In the genomic region with DNA sequence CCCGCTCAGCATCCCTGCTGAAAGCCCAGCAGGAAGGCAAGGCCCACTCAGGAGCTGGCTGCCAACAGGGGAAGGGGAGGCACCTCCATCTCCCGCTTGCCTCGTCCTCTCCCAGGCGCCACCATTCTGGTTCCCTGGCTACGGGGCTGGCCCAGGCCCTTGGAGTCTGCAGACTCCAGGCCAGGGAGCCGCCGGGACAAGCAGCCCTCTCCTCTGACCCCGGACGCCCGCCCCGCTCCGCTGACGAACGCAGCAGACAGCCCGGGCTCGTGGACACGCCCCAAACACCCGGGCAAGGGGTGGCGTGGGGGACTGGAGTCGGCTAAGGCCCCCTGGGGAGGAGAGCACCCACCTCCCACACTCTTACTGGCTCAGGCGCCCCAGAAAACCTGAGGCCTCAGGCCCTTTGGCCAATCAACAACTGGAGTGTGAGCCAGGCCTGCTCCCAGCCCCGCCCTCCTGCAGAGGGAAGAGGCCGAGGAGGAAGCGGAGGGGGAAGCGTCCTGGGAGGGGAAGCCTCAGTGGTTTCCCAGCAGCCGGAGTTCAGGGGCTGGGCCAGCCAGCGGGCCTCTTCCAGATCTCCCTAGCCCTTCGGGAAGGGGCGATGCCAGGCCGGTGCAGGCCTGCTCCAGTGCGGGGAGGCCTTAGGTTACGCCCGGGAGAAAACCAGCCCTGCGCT, we compare ENCODE assay signal across 8 cellular contexts. TPM values are rescaled to one million over a fixed set of nuclear protein-coding genes. Genes with fewer than 3 reads are reported as not detected.
DNase-seq lines count a peak whose midpoint lies in the region; ATAC-seq, FAIRE-seq and TF ChIP-seq lines count a peak whose summit lies in the region.

No MANE protein-coding gene starts in this region.

- H3K9me3 ChIP-seq in H1 (ENCODE audit: insufficient read depth in 2 of 2, low read depth in 1 of 2, low read length in 1 of 2) = no peaks in the 10 kb centered on the region
- no peaks in the 10 kb centered on the region for H3K9me3 ChIP-seq in lung (ENCODE audit: control insufficient read depth in 2 of 2, insufficient read depth in 1 of 2, low read length in 1 of 2)

- intact Hi-C loops in activated CD8-positive, alpha-beta T cell treated with anti-CD3 and anti-CD28 coated beads for 36 hours (cut with micrococcal nuclease) = no loop called here

- no peak for TF ChIP-seq CTCF in activated CD8-positive, alpha-beta T cell treated with anti-CD3 and anti-CD28 coated beads for 36 hours (IDR thresholded peaks at IDR 0.05)
- TF ChIP-seq CTCF in H1 (IDR thresholded peaks at IDR 0.05; ENCODE audit: control extremely low read depth in 1 of 3, insufficient read depth in 1 of 3, low read depth in 1 of 3, low read length in 3 of 3) = no peak
- no peak for TF ChIP-seq CTCF in lung (IDR thresholded peaks at IDR 0.05; ENCODE audit: control extremely low read depth, extremely low read depth)

- peak overlapping the region; percentile 57 for H3K4ac ChIP-seq in H1 (replicated peaks; ENCODE audit: insufficient read length, low read depth, low read length)

- peaks cover 8 to 18% of the 10 kb centered on the region in 2 experiments for H4K20me1 ChIP-seq in H1 (replicated peaks in 1 of 2; ENCODE audit: control insufficient read depth in 1 of 2, insufficient read depth in 2 of 2, low read length in 2 of 2)

- peak overlapping the region; percentile 75 to 94 for H3K4me2 ChIP-seq in H1 (ENCODE audit: insufficient read depth in 1 of 2, low read depth in 2 of 2, low read length in 2 of 2)

- peaks cover 6% of the 10 kb centered on the region for H3K36me3 Mint-ChIP-seq in activated CD8-positive, alpha-beta T cell treated with anti-CD3 and anti-CD28 coated beads for 36 hours (ENCODE audit: low read depth)

- no peak for TF ChIP-seq RAD21 in H1 (IDR thresholded peaks at IDR 0.05 in 1 of 2, conservative IDR thresholded peaks at IDR 0.05 in 1 of 2; ENCODE audit: low read depth in 2 of 2, low read length in 2 of 2)

- no peak for TF ChIP-seq EP300 in H1 (IDR thresholded peaks at IDR 0.05; ENCODE audit: borderline replicate concordance in 1 of 2, low read depth in 2 of 2, low read length in 2 of 2)

- peaks cover 26% of the 10 kb centered on the region for H3K23me2 ChIP-seq in H1 (ENCODE audit: low read depth, low read length)

- peaks cover 0 to 45% of the 10 kb centered on the region in 2 experiments; a peak in 2 of 4 replicates for H3K79me2 ChIP-seq in H1 (ENCODE audit: control insufficient read depth in 1 of 2, insufficient read depth in 2 of 2, low read length in 2 of 2)

- no peaks in the 10 kb centered on the region for H3K27me3 Mint-ChIP-seq in activated CD8-positive, alpha-beta T cell treated with anti-CD3 and anti-CD28 coated beads for 36 hours

- TF ChIP-seq POLR2A in GM12892 (IDR thresholded peaks at IDR 0.05; ENCODE audit: low read depth, low read length) (peak; percentile 29; the same call in 1 of the 2 replicates), H1 (IDR thresholded peaks at IDR 0.05; ENCODE audit: control extremely low read depth in 1 of 2, low read depth in 2 of 2, low read length in 2 of 2) (peak in 1 of 2 experiments; percentile 63; a peak in 1 of 3 replicates)

- H3K79me1 ChIP-seq in H1 (ENCODE audit: low read depth, low read length) = peaks cover 25% of the 10 kb centered on the region

- H2BK12ac ChIP-seq in H1 (ENCODE audit: low read depth, low read length) = peak overlapping the region; percentile 99; the same call in 1 of the 2 replicates

- H2BK5ac ChIP-seq in H1 (ENCODE audit: low read depth, low read length) = peak overlapping the region; percentile 96

- H3K56ac ChIP-seq in H1 (replicated peaks; ENCODE audit: insufficient read length, low read depth, low read length) = peak overlapping the region; percentile 11

- 10% methylated on average over 24 of the region's 34 CpGs; no CpG with 5 or more reads in 1 of the 2 experiments for WGBS in H1 (ENCODE audit: extremely low coverage in 1 of 2, insufficient coverage in 1 of 2, insufficient read length in 1 of 2, insufficient replicate concordance in 2 of 2, low coverage in 1 of 2, low lambda C conversion rate in 2 of 2, missing lambda C conversion rate in 1 of 2), 2 experiments
- 3 to 5% methylated on average over 33 to 34 of the region's 34 CpGs for WGBS in lung, 2 donors

- no peak overlapping the region for H3K14ac ChIP-seq in H1 (ENCODE audit: insufficient read length)

- H2BK120ac ChIP-seq in H1 (replicated peaks; ENCODE audit: low read depth, low read length) = no peak overlapping the region

- peak; percentile 1 for ATAC-seq in activated CD8-positive, alpha-beta T cell treated with anti-CD3 and anti-CD28 coated beads for 36 hours
- ATAC-seq in lung (ENCODE audit: insufficient read depth, low FRiP score) = peak; percentile 2

- no peak overlapping the region for H2AFZ ChIP-seq in H1 (ENCODE audit: low read length)

- POLR2A ChIA-PET in activated CD8-positive, alpha-beta T cell treated with anti-CD3 and anti-CD28 coated beads for 36 hours (lab: Charles Lee) = no interaction called here
- POLR2A ChIA-PET in H1 (lab: Charles Lee; ENCODE audit: partially characterized antibody) = interaction anchor here (1.1 to 8.8 kb wide), 5 partner anchors 10 to 326 kb away, joined by 3 to 193 read pairs (median 3); a partner anchor contains a TSS

- H3K27me3 ChIP-seq in H1 (replicated peaks in 1 of 4; ENCODE audit: control insufficient read depth in 3 of 4, extremely low read depth in 1 of 4, insufficient read depth in 3 of 4, low read length in 3 of 4) = no peaks in the 10 kb centered on the region
- H3K27me3 ChIP-seq in lung (ENCODE audit: control insufficient read depth, insufficient read depth) = no peaks in the 10 kb centered on the region

- peak overlapping the region; percentile 70; the same call in 1 of the 2 replicates for H3K27ac ChIP-seq in H1 (ENCODE audit: low read depth, low read length)
- H3K27ac ChIP-seq in lung (ENCODE audit: low read depth in 1 of 2, low read length in 1 of 2) = peak overlapping the region; percentile 96 to 97

- H3K4me3 ChIP-seq in H1 (ENCODE audit: extremely low read depth in 1 of 4, insufficient read depth in 2 of 4, low read depth in 3 of 4, low read length in 4 of 4) = peak overlapping the region; percentile 35 to 96 (median 46)
- no peak overlapping the region for H3K4me3 ChIP-seq in lung

- H3K4me1 Mint-ChIP-seq in activated CD8-positive, alpha-beta T cell treated with anti-CD3 and anti-CD28 coated beads for 36 hours (ENCODE audit: low read depth) = peaks cover 47% of the 10 kb centered on the region

- peak overlapping the region in 1 of 4 experiments; percentile 46; a peak in 1 of 7 replicates for H3K9ac ChIP-seq in H1 (replicated peaks in 1 of 4; ENCODE audit: extremely low read depth in 1 of 4, low read depth in 3 of 4, low read length in 3 of 4)

- FAIRE-seq in GM12892 (lab: Jason Lieb, UNC) (peak; percentile 95), H1 (lab: Jason Lieb, UNC) (no peak)

- H4K8ac ChIP-seq in H1 (ENCODE audit: extremely low read depth, insufficient read depth, low read length) = peak overlapping the region; percentile 42

- CTCF ChIA-PET in activated CD8-positive, alpha-beta T cell treated with anti-CD3 and anti-CD28 coated beads for 36 hours (lab: Charles Lee) = interaction anchor here (1.7 kb wide), 1 partner anchor 14 kb away, joined by 11 read pairs; no protein-coding TSS in a partner anchor
- CTCF ChIA-PET in H1 (lab: Charles Lee; ENCODE audit: partially characterized antibody) = interaction anchor here (0.6 to 8.8 kb wide), 6 partner anchors 14 to 1101 kb away, joined by 3 to 80 read pairs (median 8); no protein-coding TSS in a partner anchor

- peak overlapping the region; percentile 53 for H2BK15ac ChIP-seq in H1 (ENCODE audit: low read length)

- peak overlapping the region; percentile 97 for H3K4me3 Mint-ChIP-seq in activated CD8-positive, alpha-beta T cell treated with anti-CD3 and anti-CD28 coated beads for 36 hours

- no peaks in the 10 kb centered on the region for H3K36me3 ChIP-seq in H1 (ENCODE audit: control insufficient read depth in 2 of 4, insufficient read depth in 4 of 4, low read length in 3 of 4)
- H3K36me3 ChIP-seq in lung (ENCODE audit: control insufficient read depth in 2 of 2, insufficient read depth in 2 of 2, low read length in 2 of 2) = no peaks in the 10 kb centered on the region

- H4K91ac ChIP-seq in H1 (replicated peaks; ENCODE audit: insufficient read length, low read length) = peak overlapping the region; percentile 83

- H2BK20ac ChIP-seq in H1 (ENCODE audit: low read length) = 0 out of 2 replicates have a peak overlapping the region, but pooled peaks have one; percentile 72

- DNase-seq in A172 (ENCODE audit: low spot score) (peak; percentile 98), GM12892 (ENCODE audit: insufficient read length) (no peak), NCI-H2227 (lab: John Stamatoyannopoulos, UW; ENCODE audit: unreplicated experiment) (peak; percentile 72), H1 (ENCODE audit: low read depth in 1 of 2, low spot score in 2 of 2) (peak; percentile 85 to 89), lung (ENCODE audit: low spot score) (peak; percentile 94)
- peak; percentile 76 for DNase-seq in activated CD8-positive, alpha-beta T cell treated with anti-CD3 and anti-CD28 coated beads for 36 hours
- peak; percentile 41 for DNase-seq in stimulated activated CD8-positive, alpha-beta memory T cell treated with anti-CD3 and anti-CD28 coated beads, Interleukin-4, amount 100 ng/mL, for 24 hours (ENCODE audit: low read depth)
- no peak for DNase-seq in NK-92 treated with Interleukin-12 subunit alpha and Interleukin-12 subunit beta, amount 100 ng/mL, for 24 hours (lab: John Stamatoyannopoulos, UW)

- no peaks in the 10 kb centered on the region for H3K9me3 Mint-ChIP-seq in activated CD8-positive, alpha-beta T cell treated with anti-CD3 and anti-CD28 coated beads for 36 hours

- H2AK5ac ChIP-seq in H1 (ENCODE audit: low read depth, low read length) = peak overlapping the region; percentile 97; the same call in 1 of the 2 replicates

- H3K23ac ChIP-seq in H1 (ENCODE audit: insufficient read length) = no peak overlapping the region

- peak overlapping the region; percentile 60 for H3K18ac ChIP-seq in H1 (ENCODE audit: extremely low read depth, low read length)

- H3K4me1 ChIP-seq in H1 (replicated peaks in 1 of 4; ENCODE audit: control insufficient read depth in 3 of 4, insufficient read depth in 4 of 4, low read length in 3 of 4) (peaks cover 15 to 46% (median 32%) of the 10 kb centered on the region in 4 experiments), lung (ENCODE audit: control insufficient read depth in 2 of 2, insufficient read depth in 2 of 2, low read length in 2 of 2) (peaks cover 29 to 41% of the 10 kb centered on the region in 2 donors)

- H3K27ac Mint-ChIP-seq in activated CD8-positive, alpha-beta T cell treated with anti-CD3 and anti-CD28 coated beads for 36 hours = peak overlapping the region; percentile 73

- peak overlapping the region; percentile 59 for H4K5ac ChIP-seq in H1 (ENCODE audit: insufficient read length, low read depth, low read length)

RNA-seq across cellular contexts. Expression of a gene that starts 4.2 kb away (rescaled TPM):
- total RNA-seq in A172 (2014; rRNA removed; shearing (Covaris generic)) = 4.3 and 9.1 TPM in 2 replicates
- 4.7 TPM for polyA plus RNA-seq in GM12892 (2012; ENCODE audit: missing spikeins)
- 10 to 100 TPM; 21.6 to 23.1 TPM for total RNA-seq in activated CD8-positive, alpha-beta T cell treated with anti-CD3 and anti-CD28 coated beads for 36 hours
- total RNA-seq in H1 (2021; fragmentation: NEBNext Ultra II Directional; extraction: Animal tissue kit (Norgen Biotek cat#: 25700)) = 16.3 and 17.3 TPM in 2 replicates
- 5.0 and 9.0 TPM in 2 replicates for polyA plus RNA-seq in H1 (2011; rRNA removed)
- 6.1 TPM for polyA plus RNA-seq in H1 (2011; cell fraction: cytosol; rRNA removed)
- 12.8 TPM for polyA plus RNA-seq in H1 (2011; cell fraction: nucleus; rRNA removed)
- polyA plus RNA-seq in H1 (2012, experiment 1 of 2) = 10.9 to 15.7 TPM (median 13.9 TPM) in 4 replicates
- 7.1 TPM for polyA plus RNA-seq in H1 (2012, experiment 2 of 2)
- 12.5 TPM for polyA plus RNA-seq in H1 (2013, experiment 1 of 2)
- 10.8 TPM for polyA plus RNA-seq in H1 (2013, experiment 2 of 2)
- polyA minus RNA-seq in H1 (2011; rRNA and poly(A)+ RNA removed) = 3.2 and 4.2 TPM in 2 replicates
- 8.7 TPM for polyA minus RNA-seq in H1 (2011; cell fraction: cytosol; rRNA and poly(A)+ RNA removed)
- 6.2 TPM for polyA minus RNA-seq in H1 (2011; cell fraction: nucleus; rRNA and poly(A)+ RNA removed)
- 10 to 100 TPM; 10.2 to 47.0 TPM for total RNA-seq in lung
- polyA plus RNA-seq in lung = 10 to 100 TPM; 11.5 to 18.1 TPM

RNA-seq across cellular contexts. Expression of a gene that starts 59.4 kb away (rescaled TPM):
- total RNA-seq in A172 (2014; rRNA removed; shearing (Covaris generic)) = 15.7 and 23.3 TPM in 2 replicates
- polyA plus RNA-seq in GM12892 (2012; ENCODE audit: missing spikeins) = 31.4 TPM
- 10 to 100 TPM; 31.8 to 37.7 TPM for total RNA-seq in activated CD8-positive, alpha-beta T cell treated with anti-CD3 and anti-CD28 coated beads for 36 hours
- 38.7 and 44.5 TPM in 2 replicates for total RNA-seq in H1 (2021; fragmentation: NEBNext Ultra II Directional; extraction: Animal tissue kit (Norgen Biotek cat#: 25700))
- polyA plus RNA-seq in H1 (2011; rRNA removed) (77.7 and 93.1 TPM in 2 replicates), lung (10 to 100 TPM; 33.1 to 60.8 TPM)
- 74.8 TPM for polyA plus RNA-seq in H1 (2011; cell fraction: cytosol; rRNA removed)
- 421 TPM for polyA plus RNA-seq in H1 (2011; cell fraction: nucleus; rRNA removed)
- polyA plus RNA-seq in H1 (2012, experiment 1 of 2) = 50.0 to 79.8 TPM (median 73.4 TPM) in 4 replicates
- 44.8 TPM for polyA plus RNA-seq in H1 (2012, experiment 2 of 2)
- polyA plus RNA-seq in H1 (2013, experiment 1 of 2) = 23.4 TPM
- 21.0 TPM for polyA plus RNA-seq in H1 (2013, experiment 2 of 2)
- 33.4 and 41.5 TPM in 2 replicates for polyA minus RNA-seq in H1 (2011; rRNA and poly(A)+ RNA removed)
- polyA minus RNA-seq in H1 (2011; cell fraction: cytosol; rRNA and poly(A)+ RNA removed) = 26.7 TPM
- polyA minus RNA-seq in H1 (2011; cell fraction: nucleus; rRNA and poly(A)+ RNA removed) = 56.2 TPM
- total RNA-seq in lung = 10 to 100 TPM; 47.8 to 57.1 TPM

Comparison
In these comparisons a context has a peak if more than half of its experiments do, and no peak if none do; other contexts are left out.
1. DNase-seq: peak in A172 (single experiment), NCI-H2227 (single experiment), activated CD8-positive, alpha-beta T cell treated with anti-CD3 and anti-CD28 coated beads for 36 hours (single experiment), H1 (2 of 2), lung (single experiment) and stimulated activated CD8-positive, alpha-beta memory T cell treated with anti-CD3 and anti-CD28 coated beads, Interleukin-4, amount 100 ng/mL, for 24 hours (single experiment); none in GM12892 (single experiment) and NK-92 treated with Interleukin-12 subunit alpha and Interleukin-12 subunit beta, amount 100 ng/mL, for 24 hours (single experiment).